Comparison of ENCODE assay signal across 8 cellular contexts in genomic region chr12:63802012-63802608, GRCh38. TPM values are rescaled to one million over a fixed set of nuclear protein-coding genes. Genes with fewer than 3 reads are reported as not detected.
DNase-seq lines count a peak whose midpoint lies in the region; ATAC-seq and TF ChIP-seq lines count a peak whose summit lies in the region.

No MANE protein-coding gene starts in this region.

- CTCF ChIA-PET in Caco-2 (lab: Charles Lee) = no interaction called here
- CTCF ChIA-PET in HEK293T (lab: Yijun Ruan, JAX) = interaction anchor here (0.6 to 1.4 kb wide), 3 partner anchors 11 to 1596 kb away, joined by 3 to 4 read pairs (median 4); no protein-coding TSS in a partner anchor

- H3K9me3 Mint-ChIP-seq in Caco-2 (ENCODE audit: unreplicated experiment) (no peaks in the 10 kb centered on the region), neural crest cell (no peaks in the 10 kb centered on the region)
- no peaks in the 10 kb centered on the region for H3K9me3 Mint-ChIP-seq in activated naive CD4-positive, alpha-beta T cell treated with anti-CD3 and anti-CD28 coated beads, Interleukin-2, amount 50 U/mL, for 72 hours

- H3K27me3 Mint-ChIP-seq in Caco-2 (ENCODE audit: insufficient read depth, unreplicated experiment) (no peaks in the 10 kb centered on the region), neural crest cell (ENCODE audit: low read depth) (no peaks in the 10 kb centered on the region)

- DNase-seq in Caco-2 (peak in 1 of 2 experiments; percentile 17), HEK293T (ENCODE audit: extremely low spot score) (peak; percentile 28), NCI-H526 (lab: John Stamatoyannopoulos, UW) (peak; percentile 34 to 53), dermis blood vessel endothelial cell (peak; percentile 46), neural crest cell (ENCODE audit: low read depth, low spot score) (no peak), mucosa of gallbladder (ENCODE audit: low spot score) (no peak), islet precursor cell (no peak)
- no peak for DNase-seq in activated naive CD4-positive, alpha-beta T cell treated with anti-CD3 and anti-CD28 coated beads, Interleukin-2, amount 50 U/mL, for 72 hours (ENCODE audit: low spot score in 2 of 2)

- H3K27ac Mint-ChIP-seq in Caco-2 (ENCODE audit: unreplicated experiment) (no peak overlapping the region), neural crest cell (ENCODE audit: unreplicated experiment) (no peak overlapping the region)
- H3K27ac Mint-ChIP-seq in activated naive CD4-positive, alpha-beta T cell treated with anti-CD3 and anti-CD28 coated beads, Interleukin-2, amount 50 U/mL, for 72 hours = no peak overlapping the region

- intact Hi-C loops in Caco-2 (cut with micrococcal nuclease; ENCODE audit: unreplicated experiment) = loop anchor here (1.0 to 5.0 kb wide), 3 partner anchors 129 to 700 kb away; no protein-coding TSS in a partner anchor

- H3K4me3 ChIP-seq in Caco-2 (ENCODE audit: low read depth, low read length) = no peak overlapping the region

- TF ChIP-seq CTCF in Caco-2 (IDR thresholded peaks at IDR 0.05; ENCODE audit: insufficient read depth in 1 of 2, low read depth in 1 of 2, low read length in 1 of 2, severe bottlenecking in 1 of 2, unreplicated experiment in 1 of 2) (peak; percentile 36 to 52), neural crest cell (conservative IDR thresholded peaks at IDR 0.05) (peak; percentile 72)

- ATAC-seq in activated naive CD4-positive, alpha-beta T cell treated with anti-CD3 and anti-CD28 coated beads, Interleukin-2, amount 50 U/mL, for 72 hours = no peak

- no peaks in the 10 kb centered on the region for H3K4me1 Mint-ChIP-seq in Caco-2 (ENCODE audit: low read depth, unreplicated experiment)
- no peaks in the 10 kb centered on the region for H3K4me1 Mint-ChIP-seq in neural crest cell

- BruUV-seq in Caco-2 (replicated peaks; lab: Mats Ljungman, UMichigan) = no TSS peak

- H3K36me3 Mint-ChIP-seq in Caco-2 (ENCODE audit: insufficient read depth, unreplicated experiment) (no peaks in the 10 kb centered on the region), neural crest cell (ENCODE audit: low read depth) (peaks cover 3% of the 10 kb centered on the region)
- no peaks in the 10 kb centered on the region for H3K36me3 Mint-ChIP-seq in activated naive CD4-positive, alpha-beta T cell treated with anti-CD3 and anti-CD28 coated beads, Interleukin-2, amount 50 U/mL, for 72 hours

- H3K9me3 ChIP-seq in Caco-2 = no peaks in the 10 kb centered on the region

- no peak overlapping the region for H3K4me3 Mint-ChIP-seq in Caco-2 (ENCODE audit: unreplicated experiment)
- H3K4me3 Mint-ChIP-seq in neural crest cell = no peak overlapping the region

- POLR2A ChIA-PET in Caco-2 (lab: Charles Lee) (no interaction called here), HEK293T (lab: Yijun Ruan, JAX) (no interaction called here)

- H3K27me3 ChIP-seq in Caco-2 (replicated peaks; ENCODE audit: control insufficient read depth, insufficient read depth, low read length) = no peaks in the 10 kb centered on the region

- no peaks in the 10 kb centered on the region for H3K4me1 ChIP-seq in Caco-2

- H3K36me3 ChIP-seq in Caco-2 (ENCODE audit: control insufficient read depth, insufficient read depth, low read length) = no peaks in the 10 kb centered on the region

TF ChIP-seq in HEK293T, 16 proteins besides CTCF, POLR2A, EP300 and RAD21:
- no peak for TF ChIP-seq ELF4 (IDR thresholded peaks at IDR 0.05)
- TF ChIP-seq ZNF384 (IDR thresholded peaks at IDR 0.05) = no peak
- TF ChIP-seq PKNOX1 (IDR thresholded peaks at IDR 0.05) = no peak
- no peak for TF ChIP-seq TARDBP (IDR thresholded peaks at IDR 0.05)
- no peak for TF ChIP-seq ARNT (IDR thresholded peaks at IDR 0.05)
- TF ChIP-seq FOXM1 (IDR thresholded peaks at IDR 0.05; ENCODE audit: borderline replicate concordance) = no peak
- no peak for TF ChIP-seq FOXK2 (IDR thresholded peaks at IDR 0.05)
- no peak for TF ChIP-seq HDGF (IDR thresholded peaks at IDR 0.05; ENCODE audit: borderline replicate concordance)
- TF ChIP-seq NFRKB (IDR thresholded peaks at IDR 0.05) = no peak
- no peak for TF ChIP-seq BHLHE40 (IDR thresholded peaks at IDR 0.05; ENCODE audit: borderline replicate concordance)
- no peak for TF ChIP-seq FOXA1 (IDR thresholded peaks at IDR 0.05)

RNA-seq across cellular contexts. Expression of gene RXYLT1, which starts 22.4 kb away (rescaled TPM):
- total RNA-seq in Caco-2 (2022) = 7.2 and 9.1 TPM in 2 replicates
- total RNA-seq in dermis blood vessel endothelial cell = 11.1 and 12.8 TPM in 2 replicates
- total RNA-seq in neural crest cell = 20.2 and 20.8 TPM in 2 replicates
- 13.6 TPM for total RNA-seq in mucosa of gallbladder
- 10 to 100 TPM in 1 of 2 donors, 1 to 10 TPM in 1; 7.9 to 13.4 TPM for total RNA-seq in activated naive CD4-positive, alpha-beta T cell treated with anti-CD3 and anti-CD28 coated beads, Interleukin-2, amount 50 U/mL, for 72 hours

RNA-seq across cellular contexts. Expression of gene SRGAP1, which starts 42.4 kb away (rescaled TPM):
- 21.7 and 22.1 TPM in 2 replicates for total RNA-seq in Caco-2 (2022)
- total RNA-seq in dermis blood vessel endothelial cell = 2.9 and 12.9 TPM in 2 replicates
- 12.6 and 14.8 TPM in 2 replicates for total RNA-seq in neural crest cell
- 13.5 TPM for total RNA-seq in mucosa of gallbladder
- under 1 TPM in 1 of 2 donors, not detected in 1; 0.25 TPM for total RNA-seq in activated naive CD4-positive, alpha-beta T cell treated with anti-CD3 and anti-CD28 coated beads, Interleukin-2, amount 50 U/mL, for 72 hours

Comparison
In these comparisons a context has a peak if more than half of its experiments do, and no peak if none do; other contexts are left out.
1. DNase-seq: peak in HEK293T (single experiment), NCI-H526 (2 of 2) and dermis blood vessel endothelial cell (single experiment); none in neural crest cell (single experiment), mucosa of gallbladder (single experiment), activated naive CD4-positive, alpha-beta T cell treated with anti-CD3 and anti-CD28 coated beads, Interleukin-2, amount 50 U/mL, for 72 hours (0 of 2) and islet precursor cell (single experiment).